ENCODE assay signal across 12 cellular contexts in genomic region chr6:114216789-114217467, GRCh38.
"Had no signal": no experiment of that assay in that cellular context is flagged by ENCODE, and none has a peak within 500 bp of the region (broad histone marks: within the 10 kb centered on the region; RNA-seq: fewer than 3 reads in every experiment).

No MANE protein-coding gene starts in this region.

- H3K4me1 ChIP-seq: left lung, thyroid gland, uterus had no signal

- DNase-seq: activated B cell treated with CpG ODN at 0.5 μM for 24 hours; activated CD4-positive, alpha-beta T cell treated with anti-CD3 and anti-CD28 coated beads, Interleukin-2, amount 50 U/mL, for 1 hour; activated naive CD4-positive, alpha-beta T cell treated with anti-CD3 and anti-CD28 coated beads for 36 hours; activated T-cell treated with anti-CD3 and anti-CD28 coated beads for 4 hours; islet precursor cell; left lung; nephron progenitor cell; small intestine; thyroid gland; uterus had no signal

- H3K4me3 ChIP-seq: cardiac muscle cell, left lung, thyroid gland, uterus had no signal

- H3K4me1 Mint-ChIP-seq: activated B cell treated with CpG ODN at 0.5 μM for 24 hours; activated T-helper 17 cell treated with anti-CD3 and anti-CD28 coated beads, Interleukin-2, amount 50 U/mL, for 72 hours had no signal

- H3K9me3 ChIP-seq: left lung, thyroid gland, uterus had no signal

- H3K27me3 ChIP-seq: cardiac muscle cell, left lung, thyroid gland, uterus had no signal

- H3K36me3 ChIP-seq: cardiac muscle cell, left lung, thyroid gland, uterus had no signal

- H3K9me3 Mint-ChIP-seq: activated B cell treated with CpG ODN at 0.5 μM for 24 hours; activated T-helper 17 cell treated with anti-CD3 and anti-CD28 coated beads, Interleukin-2, amount 50 U/mL, for 72 hours had no signal

- H3K27ac Mint-ChIP-seq: activated B cell treated with CpG ODN at 0.5 μM for 24 hours; activated naive CD4-positive, alpha-beta T cell treated with anti-CD3 and anti-CD28 coated beads for 36 hours; activated T-helper 17 cell treated with anti-CD3 and anti-CD28 coated beads, Interleukin-2, amount 50 U/mL, for 72 hours; nephron progenitor cell had no signal

- H3K4me3 Mint-ChIP-seq: activated B cell treated with CpG ODN at 0.5 μM for 24 hours; activated naive CD4-positive, alpha-beta T cell treated with anti-CD3 and anti-CD28 coated beads for 36 hours; activated T-helper 17 cell treated with anti-CD3 and anti-CD28 coated beads, Interleukin-2, amount 50 U/mL, for 72 hours; nephron progenitor cell had no signal

- H3K27me3 Mint-ChIP-seq: activated B cell treated with CpG ODN at 0.5 μM for 24 hours had no signal

- H3K27ac ChIP-seq: cardiac muscle cell, left lung, thyroid gland, uterus had no signal
